Comparison of ENCODE assay signal across 2 cellular contexts in genomic region chr19:55802281-55802680, GRCh38.
TF ChIP-seq lines count a peak whose summit lies in the region.

No MANE protein-coding gene starts in this region.

TF ChIP-seq in liver, 16 proteins besides CTCF, POLR2A, EP300 and RAD21:
- TF ChIP-seq MAX (IDR thresholded peaks at IDR 0.05) (no peak), RXRA (IDR thresholded peaks at IDR 0.05) (peak in 1 of 2 donors; percentile 41), HNF4A (conservative IDR thresholded peaks at IDR 0.05) (peak in 1 of 2 donors; percentile 32), EGR1 (IDR thresholded peaks at IDR 0.05; ENCODE audit: low read depth in 2 of 2) (no peak), YY1 (IDR thresholded peaks at IDR 0.05) (peak; percentile 75), GABPA (IDR thresholded peaks at IDR 0.05 in 1 of 2, conservative IDR thresholded peaks at IDR 0.05 in 1 of 2) (no peak), NR2F2 (IDR thresholded peaks at IDR 0.05) (no peak), FOXA1 (IDR thresholded peaks at IDR 0.05) (no peak), FOXA2 (IDR thresholded peaks at IDR 0.05) (no peak)
- TF ChIP-seq, protein P1, sequence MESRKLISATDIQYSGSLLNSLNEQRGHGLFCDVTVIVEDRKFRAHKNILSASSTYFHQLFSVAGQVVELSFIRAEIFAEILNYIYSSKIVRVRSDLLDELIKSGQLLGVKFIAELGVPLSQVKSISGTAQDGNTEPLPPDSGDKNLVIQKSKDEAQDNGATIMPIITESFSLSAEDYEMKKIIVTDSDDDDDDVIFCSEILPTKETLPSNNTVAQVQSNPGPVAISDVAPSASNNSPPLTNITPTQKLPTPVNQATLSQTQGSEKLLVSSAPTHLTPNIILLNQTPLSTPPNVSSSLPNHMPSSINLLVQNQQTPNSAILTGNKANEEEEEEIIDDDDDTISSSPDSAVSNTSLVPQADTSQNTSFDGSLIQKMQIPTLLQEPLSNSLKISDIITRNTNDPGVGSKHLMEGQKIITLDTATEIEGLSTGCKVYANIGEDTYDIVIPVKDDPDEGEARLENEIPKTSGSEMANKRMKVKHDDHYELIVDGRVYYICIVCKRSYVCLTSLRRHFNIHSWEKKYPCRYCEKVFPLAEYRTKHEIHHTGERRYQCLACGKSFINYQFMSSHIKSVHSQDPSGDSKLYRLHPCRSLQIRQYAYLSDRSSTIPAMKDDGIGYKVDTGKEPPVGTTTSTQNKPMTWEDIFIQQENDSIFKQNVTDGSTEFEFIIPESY (IDR thresholded peaks at IDR 0.05): peak; percentile 20
- TF ChIP-seq, protein P2, sequence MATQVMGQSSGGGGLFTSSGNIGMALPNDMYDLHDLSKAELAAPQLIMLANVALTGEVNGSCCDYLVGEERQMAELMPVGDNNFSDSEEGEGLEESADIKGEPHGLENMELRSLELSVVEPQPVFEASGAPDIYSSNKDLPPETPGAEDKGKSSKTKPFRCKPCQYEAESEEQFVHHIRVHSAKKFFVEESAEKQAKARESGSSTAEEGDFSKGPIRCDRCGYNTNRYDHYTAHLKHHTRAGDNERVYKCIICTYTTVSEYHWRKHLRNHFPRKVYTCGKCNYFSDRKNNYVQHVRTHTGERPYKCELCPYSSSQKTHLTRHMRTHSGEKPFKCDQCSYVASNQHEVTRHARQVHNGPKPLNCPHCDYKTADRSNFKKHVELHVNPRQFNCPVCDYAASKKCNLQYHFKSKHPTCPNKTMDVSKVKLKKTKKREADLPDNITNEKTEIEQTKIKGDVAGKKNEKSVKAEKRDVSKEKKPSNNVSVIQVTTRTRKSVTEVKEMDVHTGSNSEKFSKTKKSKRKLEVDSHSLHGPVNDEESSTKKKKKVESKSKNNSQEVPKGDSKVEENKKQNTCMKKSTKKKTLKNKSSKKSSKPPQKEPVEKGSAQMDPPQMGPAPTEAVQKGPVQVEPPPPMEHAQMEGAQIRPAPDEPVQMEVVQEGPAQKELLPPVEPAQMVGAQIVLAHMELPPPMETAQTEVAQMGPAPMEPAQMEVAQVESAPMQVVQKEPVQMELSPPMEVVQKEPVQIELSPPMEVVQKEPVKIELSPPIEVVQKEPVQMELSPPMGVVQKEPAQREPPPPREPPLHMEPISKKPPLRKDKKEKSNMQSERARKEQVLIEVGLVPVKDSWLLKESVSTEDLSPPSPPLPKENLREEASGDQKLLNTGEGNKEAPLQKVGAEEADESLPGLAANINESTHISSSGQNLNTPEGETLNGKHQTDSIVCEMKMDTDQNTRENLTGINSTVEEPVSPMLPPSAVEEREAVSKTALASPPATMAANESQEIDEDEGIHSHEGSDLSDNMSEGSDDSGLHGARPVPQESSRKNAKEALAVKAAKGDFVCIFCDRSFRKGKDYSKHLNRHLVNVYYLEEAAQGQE (IDR thresholded peaks at IDR 0.05): no peak

TF ChIP-seq in HepG2, 621 proteins besides CTCF, POLR2A, EP300 and RAD21:
- TF ChIP-seq ZNF83 (CRISPR knock-in tag; IDR thresholded peaks at IDR 0.05; ENCODE audit: borderline replicate concordance) (no peak), CC2D1A (CRISPR knock-in tag; IDR thresholded peaks at IDR 0.05) (no peak), ZNF747 (CRISPR knock-in tag; IDR thresholded peaks at IDR 0.05; ENCODE audit: borderline replicate concordance) (no peak), TAF15 (IDR thresholded peaks at IDR 0.05; ENCODE audit: low read depth, low read length, poor library complexity, severe bottlenecking) (no peak), ELF3 (CRISPR knock-in tag; IDR thresholded peaks at IDR 0.05) (no peak)
